Comparison of ENCODE assay signal across 1 cellular context in the genomic region with DNA sequence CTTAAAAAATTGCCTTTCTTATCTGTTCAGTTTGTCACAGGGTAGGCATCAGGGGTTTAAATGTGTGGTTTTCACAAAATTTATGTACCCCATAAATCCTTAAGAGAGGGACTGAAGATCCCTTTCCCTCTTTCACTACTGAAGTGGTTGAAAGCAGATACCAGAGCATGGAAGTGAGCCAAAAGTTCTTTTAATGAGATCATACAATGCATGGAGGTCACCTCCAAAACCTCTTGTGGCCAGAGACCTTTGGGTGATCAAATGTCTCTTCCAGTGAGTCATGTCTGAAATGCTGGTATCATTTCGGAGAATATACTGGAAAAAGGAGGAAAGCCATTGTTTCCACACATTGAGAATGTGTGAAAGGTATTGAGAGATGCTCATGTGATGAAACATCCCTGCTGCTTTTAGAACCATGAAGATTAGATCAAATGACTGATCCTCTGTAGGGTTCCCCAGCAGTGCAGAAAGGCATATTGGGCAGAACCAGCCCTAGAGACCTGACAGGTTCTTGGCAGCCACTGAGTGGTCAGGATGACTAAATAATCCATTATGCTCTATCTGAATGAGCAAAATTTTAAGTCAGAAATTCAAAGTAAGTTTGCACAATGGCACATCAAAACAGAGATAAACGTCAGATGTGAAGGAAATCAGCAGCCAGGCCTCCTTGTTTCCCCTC.
TF ChIP-seq lines count a peak whose summit lies in the region.

No MANE protein-coding gene starts in this region.

TF ChIP-seq in K562, 482 proteins besides CTCF, POLR2A, EP300 and RAD21 (continued from another document and continues in another):
- TF ChIP-seq, protein P1, sequence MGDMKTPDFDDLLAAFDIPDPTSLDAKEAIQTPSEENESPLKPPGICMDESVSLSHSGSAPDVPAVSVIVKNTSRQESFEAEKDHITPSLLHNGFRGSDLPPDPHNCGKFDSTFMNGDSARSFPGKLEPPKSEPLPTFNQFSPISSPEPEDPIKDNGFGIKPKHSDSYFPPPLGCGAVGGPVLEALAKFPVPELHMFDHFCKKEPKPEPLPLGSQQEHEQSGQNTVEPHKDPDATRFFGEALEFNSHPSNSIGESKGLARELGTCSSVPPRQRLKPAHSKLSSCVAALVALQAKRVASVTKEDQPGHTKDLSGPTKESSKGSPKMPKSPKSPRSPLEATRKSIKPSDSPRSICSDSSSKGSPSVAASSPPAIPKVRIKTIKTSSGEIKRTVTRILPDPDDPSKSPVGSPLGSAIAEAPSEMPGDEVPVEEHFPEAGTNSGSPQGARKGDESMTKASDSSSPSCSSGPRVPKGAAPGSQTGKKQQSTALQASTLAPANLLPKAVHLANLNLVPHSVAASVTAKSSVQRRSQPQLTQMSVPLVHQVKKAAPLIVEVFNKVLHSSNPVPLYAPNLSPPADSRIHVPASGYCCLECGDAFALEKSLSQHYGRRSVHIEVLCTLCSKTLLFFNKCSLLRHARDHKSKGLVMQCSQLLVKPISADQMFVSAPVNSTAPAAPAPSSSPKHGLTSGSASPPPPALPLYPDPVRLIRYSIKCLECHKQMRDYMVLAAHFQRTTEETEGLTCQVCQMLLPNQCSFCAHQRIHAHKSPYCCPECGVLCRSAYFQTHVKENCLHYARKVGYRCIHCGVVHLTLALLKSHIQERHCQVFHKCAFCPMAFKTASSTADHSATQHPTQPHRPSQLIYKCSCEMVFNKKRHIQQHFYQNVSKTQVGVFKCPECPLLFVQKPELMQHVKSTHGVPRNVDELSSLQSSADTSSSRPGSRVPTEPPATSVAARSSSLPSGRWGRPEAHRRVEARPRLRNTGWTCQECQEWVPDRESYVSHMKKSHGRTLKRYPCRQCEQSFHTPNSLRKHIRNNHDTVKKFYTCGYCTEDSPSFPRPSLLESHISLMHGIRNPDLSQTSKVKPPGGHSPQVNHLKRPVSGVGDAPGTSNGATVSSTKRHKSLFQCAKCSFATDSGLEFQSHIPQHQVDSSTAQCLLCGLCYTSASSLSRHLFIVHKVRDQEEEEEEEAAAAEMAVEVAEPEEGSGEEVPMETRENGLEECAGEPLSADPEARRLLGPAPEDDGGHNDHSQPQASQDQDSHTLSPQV (IDR thresholded peaks at IDR 0.05): no peak
- no peak for TF ChIP-seq HLTF (IDR thresholded peaks at IDR 0.05)
- TF ChIP-seq ZFX (CRISPR knock-in tag; IDR thresholded peaks at IDR 0.05): no peak
- TF ChIP-seq ZFPM2 (CRISPR knock-in tag; IDR thresholded peaks at IDR 0.05): no peak
- TF ChIP-seq RBM25 (IDR thresholded peaks at IDR 0.05; ENCODE audit: low read depth, low read length, severe bottlenecking): no peak
- TF ChIP-seq ZNF184 (CRISPR knock-in tag; IDR thresholded peaks at IDR 0.05): no peak
- TF ChIP-seq, protein P2, sequence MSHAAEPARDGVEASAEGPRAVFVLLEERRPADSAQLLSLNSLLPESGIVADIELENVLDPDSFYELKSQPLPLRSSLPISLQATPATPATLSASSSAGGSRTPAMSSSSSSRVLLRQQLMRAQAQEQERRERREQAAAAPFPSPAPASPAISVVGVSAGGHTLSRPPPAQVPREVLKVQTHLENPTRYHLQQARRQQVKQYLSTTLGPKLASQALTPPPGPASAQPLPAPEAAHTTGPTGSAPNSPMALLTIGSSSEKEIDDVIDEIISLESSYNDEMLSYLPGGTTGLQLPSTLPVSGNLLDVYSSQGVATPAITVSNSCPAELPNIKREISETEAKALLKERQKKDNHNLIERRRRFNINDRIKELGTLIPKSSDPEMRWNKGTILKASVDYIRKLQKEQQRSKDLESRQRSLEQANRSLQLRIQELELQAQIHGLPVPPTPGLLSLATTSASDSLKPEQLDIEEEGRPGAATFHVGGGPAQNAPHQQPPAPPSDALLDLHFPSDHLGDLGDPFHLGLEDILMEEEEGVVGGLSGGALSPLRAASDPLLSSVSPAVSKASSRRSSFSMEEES (CRISPR knock-in tag; IDR thresholded peaks at IDR 0.05): peak; percentile 36
- TF ChIP-seq, protein P3, sequence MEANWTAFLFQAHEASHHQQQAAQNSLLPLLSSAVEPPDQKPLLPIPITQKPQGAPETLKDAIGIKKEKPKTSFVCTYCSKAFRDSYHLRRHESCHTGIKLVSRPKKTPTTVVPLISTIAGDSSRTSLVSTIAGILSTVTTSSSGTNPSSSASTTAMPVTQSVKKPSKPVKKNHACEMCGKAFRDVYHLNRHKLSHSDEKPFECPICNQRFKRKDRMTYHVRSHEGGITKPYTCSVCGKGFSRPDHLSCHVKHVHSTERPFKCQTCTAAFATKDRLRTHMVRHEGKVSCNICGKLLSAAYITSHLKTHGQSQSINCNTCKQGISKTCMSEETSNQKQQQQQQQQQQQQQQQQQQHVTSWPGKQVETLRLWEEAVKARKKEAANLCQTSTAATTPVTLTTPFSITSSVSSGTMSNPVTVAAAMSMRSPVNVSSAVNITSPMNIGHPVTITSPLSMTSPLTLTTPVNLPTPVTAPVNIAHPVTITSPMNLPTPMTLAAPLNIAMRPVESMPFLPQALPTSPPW (CRISPR knock-in tag; IDR thresholded peaks at IDR 0.05): peak; percentile 56
- peak; percentile 56; the same call in 1 of the 2 replicates for TF ChIP-seq PHB2 (IDR thresholded peaks at IDR 0.05; ENCODE audit: low read depth)
- peak; percentile 100 for TF ChIP-seq ESRRA (IDR thresholded peaks at IDR 0.05; ENCODE audit: borderline replicate concordance, low read depth)
- no peak for TF ChIP-seq SMARCA5 (IDR thresholded peaks at IDR 0.05)
- TF ChIP-seq HDAC8 (tag; IDR thresholded peaks at IDR 0.05): no peak
- TF ChIP-seq XRCC3 (IDR thresholded peaks at IDR 0.05): no peak
- TF ChIP-seq, protein P4, sequence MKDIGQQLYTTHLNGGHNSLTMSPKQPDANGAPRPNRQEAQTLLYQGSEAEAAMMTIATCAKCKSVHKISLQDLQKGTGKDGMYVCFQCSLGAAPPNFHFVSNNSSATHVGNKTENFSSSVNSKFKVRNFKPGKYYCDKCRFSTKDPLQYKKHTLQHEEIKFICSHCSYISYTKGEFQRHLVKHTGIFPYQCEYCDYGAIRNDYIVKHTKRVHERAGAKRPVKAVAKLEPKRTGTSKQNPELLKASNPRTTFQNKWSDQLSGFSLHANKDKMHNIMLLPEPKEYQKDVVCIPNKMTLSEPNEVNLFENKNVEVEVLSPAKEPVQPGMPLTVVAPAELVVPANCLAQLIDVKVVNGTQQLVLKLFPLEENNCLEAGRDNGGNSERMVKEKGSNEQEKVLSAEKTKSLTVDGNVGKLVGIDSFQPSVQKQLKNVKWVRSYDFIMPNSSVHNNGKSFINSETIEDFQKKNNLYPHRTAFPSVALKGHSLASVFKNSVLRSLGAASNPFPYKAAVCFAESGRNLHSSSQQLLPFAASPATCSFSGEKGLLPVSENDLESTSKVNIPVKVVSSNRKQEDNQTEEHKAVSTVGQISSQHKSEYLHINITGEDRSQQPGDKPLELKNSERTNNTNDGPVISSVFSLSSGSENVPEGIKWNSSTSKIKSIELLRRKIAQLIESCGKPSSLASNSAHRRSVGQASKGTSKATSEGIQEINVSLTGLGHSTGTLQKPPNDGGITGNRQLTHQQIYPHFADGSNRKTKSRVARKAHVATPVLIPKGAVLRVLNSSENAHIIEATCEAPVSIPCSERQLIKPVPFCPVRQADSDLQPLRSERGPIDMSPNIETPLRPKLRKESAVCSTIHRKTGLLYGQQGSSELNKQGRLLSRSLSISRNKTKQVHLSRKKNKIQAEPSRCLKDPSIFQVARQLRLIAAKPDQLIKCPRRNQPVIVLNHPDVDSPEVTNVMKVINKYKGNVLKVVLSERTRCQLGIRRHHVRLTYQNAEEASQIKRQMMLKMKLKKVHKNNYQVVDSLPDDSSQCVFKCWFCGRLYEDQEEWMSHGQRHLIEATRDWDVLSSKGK (CRISPR knock-in tag; IDR thresholded peaks at IDR 0.05): no peak
- TF ChIP-seq ZC3H8 (IDR thresholded peaks at IDR 0.05): no peak
- TF ChIP-seq HDAC1 (IDR thresholded peaks at IDR 0.05): peak; percentile 33 to 87; a peak in 3 of 4 replicates
- TF ChIP-seq KAT8 (IDR thresholded peaks at IDR 0.05; ENCODE audit: low read depth): no peak
- TF ChIP-seq HMBOX1 (IDR thresholded peaks at IDR 0.05): peak; percentile 77; the same call in 1 of the 2 replicates
- TF ChIP-seq FOXM1 (IDR thresholded peaks at IDR 0.05; ENCODE audit: low read depth): peak; percentile 86
- TF ChIP-seq FOXM1 (CRISPR knock-in tag; IDR thresholded peaks at IDR 0.05; ENCODE audit: low read depth): no peak
- TF ChIP-seq CREM (IDR thresholded peaks at IDR 0.05; ENCODE audit: low read depth): peak; percentile 73
- TF ChIP-seq ZNF12 (CRISPR knock-in tag; IDR thresholded peaks at IDR 0.05): no peak
- no peak for TF ChIP-seq FUS (optimal IDR thresholded peaks at IDR 0.05; ENCODE audit: low read depth, low read length)
- TF ChIP-seq POLR2G (IDR thresholded peaks at IDR 0.05; ENCODE audit: low read depth, low read length): no peak
- no peak for TF ChIP-seq DDX20 (tag; IDR thresholded peaks at IDR 0.05; ENCODE audit: low read depth)
- no peak for TF ChIP-seq TAF15 (IDR thresholded peaks at IDR 0.05; ENCODE audit: low read depth, low read length)
- peak; percentile 85 for TF ChIP-seq NBN (IDR thresholded peaks at IDR 0.05; ENCODE audit: low read depth)
- TF ChIP-seq, protein P5, sequence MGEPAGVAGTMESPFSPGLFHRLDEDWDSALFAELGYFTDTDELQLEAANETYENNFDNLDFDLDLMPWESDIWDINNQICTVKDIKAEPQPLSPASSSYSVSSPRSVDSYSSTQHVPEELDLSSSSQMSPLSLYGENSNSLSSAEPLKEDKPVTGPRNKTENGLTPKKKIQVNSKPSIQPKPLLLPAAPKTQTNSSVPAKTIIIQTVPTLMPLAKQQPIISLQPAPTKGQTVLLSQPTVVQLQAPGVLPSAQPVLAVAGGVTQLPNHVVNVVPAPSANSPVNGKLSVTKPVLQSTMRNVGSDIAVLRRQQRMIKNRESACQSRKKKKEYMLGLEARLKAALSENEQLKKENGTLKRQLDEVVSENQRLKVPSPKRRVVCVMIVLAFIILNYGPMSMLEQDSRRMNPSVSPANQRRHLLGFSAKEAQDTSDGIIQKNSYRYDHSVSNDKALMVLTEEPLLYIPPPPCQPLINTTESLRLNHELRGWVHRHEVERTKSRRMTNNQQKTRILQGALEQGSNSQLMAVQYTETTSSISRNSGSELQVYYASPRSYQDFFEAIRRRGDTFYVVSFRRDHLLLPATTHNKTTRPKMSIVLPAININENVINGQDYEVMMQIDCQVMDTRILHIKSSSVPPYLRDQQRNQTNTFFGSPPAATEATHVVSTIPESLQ (CRISPR knock-in tag; IDR thresholded peaks at IDR 0.05): no peak
- TF ChIP-seq NFE2 (IDR thresholded peaks at IDR 0.05; ENCODE audit: low read depth): peak; percentile 53
- TF ChIP-seq ZBTB40 (IDR thresholded peaks at IDR 0.05): no peak
- TF ChIP-seq ZBTB40 (CRISPR knock-in tag; IDR thresholded peaks at IDR 0.05): no peak
- peak; percentile 99 for TF ChIP-seq DPF2 (IDR thresholded peaks at IDR 0.05)
